Comparison of ENCODE assay signal across 2 cellular contexts in genomic region chr11:34209809-34210208, GRCh38.
TF ChIP-seq lines count a peak whose summit lies in the region.

No MANE protein-coding gene starts in this region.

TF ChIP-seq in GM23338, 12 proteins besides CTCF, POLR2A, EP300 and RAD21:
- TF ChIP-seq REST (IDR thresholded peaks at IDR 0.05; ENCODE audit: unreplicated experiment): no peak
- no peak for TF ChIP-seq ETS1 (IDR thresholded peaks at IDR 0.05)
- TF ChIP-seq EZH2phosphoT487 (IDR thresholded peaks at IDR 0.05; ENCODE audit: unreplicated experiment): no peak
- no peak for TF ChIP-seq JUNB (IDR thresholded peaks at IDR 0.05; ENCODE audit: unreplicated experiment)
- no peak for TF ChIP-seq POLR2AphosphoS5 (IDR thresholded peaks at IDR 0.05; ENCODE audit: low read depth)
- TF ChIP-seq EZH2 (IDR thresholded peaks at IDR 0.05; ENCODE audit: low read depth, unreplicated experiment): no peak
- TF ChIP-seq STAT1 (IDR thresholded peaks at IDR 0.05; ENCODE audit: unreplicated experiment): no peak
- no peak for TF ChIP-seq ZNF114 (CRISPR knock-in tag; IDR thresholded peaks at IDR 0.05)
- TF ChIP-seq CREB1 (CRISPR knock-in tag; IDR thresholded peaks at IDR 0.05; ENCODE audit: low read depth): no peak
- TF ChIP-seq ZNF331 (CRISPR knock-in tag; IDR thresholded peaks at IDR 0.05; ENCODE audit: low read depth): no peak
- no peak for TF ChIP-seq NANOG (IDR thresholded peaks at IDR 0.05; ENCODE audit: borderline replicate concordance)

TF ChIP-seq in K562, 482 proteins besides CTCF, POLR2A, EP300 and RAD21:
- TF ChIP-seq NR2C2 (CRISPR knock-in tag; IDR thresholded peaks at IDR 0.05) (no peak), NR2C2 (tag; IDR thresholded peaks at IDR 0.05) (no peak), HNRNPK (IDR thresholded peaks at IDR 0.05; ENCODE audit: low read depth, low read length, poor library complexity, severe bottlenecking) (peak; percentile 43)
